Comparison of ENCODE assay signal across 1 cellular context in the genomic region with DNA sequence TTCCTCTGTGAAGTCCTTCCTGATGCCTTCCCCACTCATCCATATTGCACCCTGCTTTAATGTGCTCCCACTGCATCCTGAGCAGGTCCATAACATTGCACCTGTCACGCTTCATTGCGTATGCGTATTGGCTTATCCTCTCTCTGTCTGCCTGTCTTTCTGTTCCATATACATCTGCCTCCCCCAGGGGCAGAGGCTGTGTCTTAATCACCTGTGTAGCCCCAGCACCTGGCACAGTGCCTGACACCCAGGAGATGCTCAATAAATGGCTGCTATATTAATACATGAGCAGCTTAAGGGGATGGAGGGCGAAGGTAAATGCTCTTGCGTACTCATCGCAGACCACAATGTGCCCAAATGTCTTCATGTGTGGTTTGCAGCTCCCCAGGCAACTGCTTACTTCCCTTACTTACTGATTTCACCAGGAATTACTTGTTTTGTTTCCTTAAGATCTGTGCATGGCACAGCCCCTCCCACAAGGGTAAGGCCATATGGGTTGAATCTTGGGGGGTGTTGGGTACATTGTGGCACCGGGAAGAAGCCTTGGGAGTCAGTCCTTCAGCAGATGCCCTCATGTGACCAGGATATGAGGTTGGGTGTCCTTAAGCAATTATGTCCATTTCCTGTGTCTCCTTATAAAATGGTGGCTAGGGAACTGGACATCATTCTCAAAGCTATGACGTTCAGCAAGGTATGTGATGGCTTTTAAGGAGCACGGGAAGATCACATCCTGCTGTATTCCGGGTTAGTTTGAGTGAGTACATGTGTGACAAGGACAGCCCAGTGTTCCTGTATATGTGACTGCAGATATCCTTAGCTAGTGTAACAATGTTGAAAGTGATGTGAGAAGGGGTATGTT.
TF ChIP-seq lines count a peak whose summit lies in the region.

No MANE protein-coding gene starts in this region.

TF ChIP-seq in HepG2, 621 proteins besides CTCF, POLR2A, EP300 and RAD21:
- no peak for TF ChIP-seq FOXK1 (CRISPR knock-in tag; IDR thresholded peaks at IDR 0.05; ENCODE audit: borderline replicate concordance, low read depth)
- TF ChIP-seq ZNF83 (CRISPR knock-in tag; IDR thresholded peaks at IDR 0.05; ENCODE audit: borderline replicate concordance): no peak
- TF ChIP-seq PCBP1 (IDR thresholded peaks at IDR 0.05; ENCODE audit: borderline replicate concordance, low read depth, low read length): no peak
- no peak for TF ChIP-seq ZNF790 (CRISPR knock-in tag; IDR thresholded peaks at IDR 0.05; ENCODE audit: borderline replicate concordance)
- no peak for TF ChIP-seq PLRG1 (conservative IDR thresholded peaks at IDR 0.05)
- TF ChIP-seq SMC3 (IDR thresholded peaks at IDR 0.05; ENCODE audit: low read length): no peak
- TF ChIP-seq CREB1 (IDR thresholded peaks at IDR 0.05): peak; percentile 37; the same call in 1 of the 2 replicates
- no peak for TF ChIP-seq CREB1 (CRISPR knock-in tag; IDR thresholded peaks at IDR 0.05)
- peak; percentile 50 for TF ChIP-seq SP4 (CRISPR knock-in tag; IDR thresholded peaks at IDR 0.05)
- no peak for TF ChIP-seq MLX (CRISPR knock-in tag; IDR thresholded peaks at IDR 0.05)
- TF ChIP-seq ZNF256 (CRISPR knock-in tag; conservative IDR thresholded peaks at IDR 0.05): no peak
- 0 out of 2 replicates have a peak, but pooled peaks have one; percentile 31 for TF ChIP-seq ZNF143 (CRISPR knock-in tag; IDR thresholded peaks at IDR 0.05)
- TF ChIP-seq BRF2 (CRISPR knock-in tag; IDR thresholded peaks at IDR 0.05): no peak
- TF ChIP-seq AGO2 (optimal IDR thresholded peaks at IDR 0.05; ENCODE audit: low read depth, low read length): no peak
- TF ChIP-seq RELA (CRISPR knock-in tag; IDR thresholded peaks at IDR 0.05): no peak
- TF ChIP-seq TSC22D2 (CRISPR knock-in tag; IDR thresholded peaks at IDR 0.05; ENCODE audit: borderline replicate concordance): no peak
- no peak for TF ChIP-seq ZNF30 (CRISPR knock-in tag; IDR thresholded peaks at IDR 0.05)
- no peak for TF ChIP-seq U2AF1 (optimal IDR thresholded peaks at IDR 0.05; ENCODE audit: low read depth, low read length)
- no peak for TF ChIP-seq ATF7-NPFF (CRISPR knock-in tag; IDR thresholded peaks at IDR 0.05; ENCODE audit: low read depth)
- no peak for TF ChIP-seq ZBTB21 (CRISPR knock-in tag; IDR thresholded peaks at IDR 0.05)
- TF ChIP-seq, protein P1, sequence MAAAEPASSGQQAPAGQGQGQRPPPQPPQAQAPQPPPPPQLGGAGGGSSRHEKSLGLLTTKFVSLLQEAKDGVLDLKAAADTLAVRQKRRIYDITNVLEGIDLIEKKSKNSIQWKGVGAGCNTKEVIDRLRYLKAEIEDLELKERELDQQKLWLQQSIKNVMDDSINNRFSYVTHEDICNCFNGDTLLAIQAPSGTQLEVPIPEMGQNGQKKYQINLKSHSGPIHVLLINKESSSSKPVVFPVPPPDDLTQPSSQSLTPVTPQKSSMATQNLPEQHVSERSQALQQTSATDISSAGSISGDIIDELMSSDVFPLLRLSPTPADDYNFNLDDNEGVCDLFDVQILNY (CRISPR knock-in tag; conservative IDR thresholded peaks at IDR 0.05): no peak
- TF ChIP-seq LBX2 (CRISPR knock-in tag; IDR thresholded peaks at IDR 0.05; ENCODE audit: borderline replicate concordance): no peak
- TF ChIP-seq NFYB (CRISPR knock-in tag; IDR thresholded peaks at IDR 0.05): no peak
- TF ChIP-seq, protein P2, sequence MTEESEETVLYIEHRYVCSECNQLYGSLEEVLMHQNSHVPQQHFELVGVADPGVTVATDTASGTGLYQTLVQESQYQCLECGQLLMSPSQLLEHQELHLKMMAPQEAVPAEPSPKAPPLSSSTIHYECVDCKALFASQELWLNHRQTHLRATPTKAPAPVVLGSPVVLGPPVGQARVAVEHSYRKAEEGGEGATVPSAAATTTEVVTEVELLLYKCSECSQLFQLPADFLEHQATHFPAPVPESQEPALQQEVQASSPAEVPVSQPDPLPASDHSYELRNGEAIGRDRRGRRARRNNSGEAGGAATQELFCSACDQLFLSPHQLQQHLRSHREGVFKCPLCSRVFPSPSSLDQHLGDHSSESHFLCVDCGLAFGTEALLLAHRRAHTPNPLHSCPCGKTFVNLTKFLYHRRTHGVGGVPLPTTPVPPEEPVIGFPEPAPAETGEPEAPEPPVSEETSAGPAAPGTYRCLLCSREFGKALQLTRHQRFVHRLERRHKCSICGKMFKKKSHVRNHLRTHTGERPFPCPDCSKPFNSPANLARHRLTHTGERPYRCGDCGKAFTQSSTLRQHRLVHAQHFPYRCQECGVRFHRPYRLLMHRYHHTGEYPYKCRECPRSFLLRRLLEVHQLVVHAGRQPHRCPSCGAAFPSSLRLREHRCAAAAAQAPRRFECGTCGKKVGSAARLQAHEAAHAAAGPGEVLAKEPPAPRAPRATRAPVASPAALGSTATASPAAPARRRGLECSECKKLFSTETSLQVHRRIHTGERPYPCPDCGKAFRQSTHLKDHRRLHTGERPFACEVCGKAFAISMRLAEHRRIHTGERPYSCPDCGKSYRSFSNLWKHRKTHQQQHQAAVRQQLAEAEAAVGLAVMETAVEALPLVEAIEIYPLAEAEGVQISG (CRISPR knock-in tag; IDR thresholded peaks at IDR 0.05): no peak
- no peak for TF ChIP-seq ZNF598 (CRISPR knock-in tag; IDR thresholded peaks at IDR 0.05; ENCODE audit: borderline replicate concordance)
- TF ChIP-seq, protein P3, sequence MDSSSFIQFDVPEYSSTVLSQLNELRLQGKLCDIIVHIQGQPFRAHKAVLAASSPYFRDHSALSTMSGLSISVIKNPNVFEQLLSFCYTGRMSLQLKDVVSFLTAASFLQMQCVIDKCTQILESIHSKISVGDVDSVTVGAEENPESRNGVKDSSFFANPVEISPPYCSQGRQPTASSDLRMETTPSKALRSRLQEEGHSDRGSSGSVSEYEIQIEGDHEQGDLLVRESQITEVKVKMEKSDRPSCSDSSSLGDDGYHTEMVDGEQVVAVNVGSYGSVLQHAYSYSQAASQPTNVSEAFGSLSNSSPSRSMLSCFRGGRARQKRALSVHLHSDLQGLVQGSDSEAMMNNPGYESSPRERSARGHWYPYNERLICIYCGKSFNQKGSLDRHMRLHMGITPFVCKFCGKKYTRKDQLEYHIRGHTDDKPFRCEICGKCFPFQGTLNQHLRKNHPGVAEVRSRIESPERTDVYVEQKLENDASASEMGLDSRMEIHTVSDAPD (CRISPR knock-in tag; IDR thresholded peaks at IDR 0.05): no peak
